In the genomic region with DNA sequence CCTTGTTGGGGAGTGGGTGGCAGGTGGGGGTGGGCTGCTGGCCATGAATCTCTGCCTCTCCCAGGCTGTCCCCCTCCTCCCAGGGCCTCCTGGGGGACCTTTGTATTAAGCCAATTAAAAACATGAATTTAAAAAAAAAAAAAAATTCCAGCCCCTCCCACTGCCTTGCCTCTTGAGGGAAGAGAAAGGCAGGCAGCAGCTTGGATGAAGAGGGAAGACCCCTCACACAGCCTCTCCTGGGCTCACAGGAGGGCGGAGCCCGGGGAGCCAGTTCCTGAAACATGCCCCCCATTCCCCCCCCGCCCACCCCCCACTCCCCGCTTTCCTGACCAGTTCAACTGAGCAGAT, we compare ENCODE assay signal across 1 cellular context.
TF ChIP-seq lines count a peak whose summit lies in the region.

No MANE protein-coding gene starts in this region.

TF ChIP-seq in H1, 55 proteins besides CTCF, POLR2A, EP300 and RAD21:
- TF ChIP-seq RXRA (IDR thresholded peaks at IDR 0.05; ENCODE audit: insufficient read depth, low read depth, low read length) (no peak), GABPA (IDR thresholded peaks at IDR 0.05; ENCODE audit: borderline replicate concordance, insufficient read depth, low read length) (no peak), KDM5A (IDR thresholded peaks at IDR 0.05; ENCODE audit: low read length) (no peak), SIRT6 (IDR thresholded peaks at IDR 0.05; ENCODE audit: low read length) (no peak), CREB1 (IDR thresholded peaks at IDR 0.05) (no peak), POU5F1 (IDR thresholded peaks at IDR 0.05; ENCODE audit: low read depth, low read length) (no peak), EZH2 (IDR thresholded peaks at IDR 0.05; ENCODE audit: low read depth, low read length, severe bottlenecking) (no peak), BRCA1 (IDR thresholded peaks at IDR 0.05; ENCODE audit: low read depth, low read length) (no peak), NRF1 (IDR thresholded peaks at IDR 0.05; ENCODE audit: low read depth, low read length) (no peak), HDAC2 (IDR thresholded peaks at IDR 0.05; ENCODE audit: borderline replicate concordance in 1 of 2, low read depth in 2 of 2, low read length in 2 of 2) (no peak), TEAD4 (IDR thresholded peaks at IDR 0.05; ENCODE audit: low read depth, low read length) (no peak)
- TF ChIP-seq, protein P1, sequence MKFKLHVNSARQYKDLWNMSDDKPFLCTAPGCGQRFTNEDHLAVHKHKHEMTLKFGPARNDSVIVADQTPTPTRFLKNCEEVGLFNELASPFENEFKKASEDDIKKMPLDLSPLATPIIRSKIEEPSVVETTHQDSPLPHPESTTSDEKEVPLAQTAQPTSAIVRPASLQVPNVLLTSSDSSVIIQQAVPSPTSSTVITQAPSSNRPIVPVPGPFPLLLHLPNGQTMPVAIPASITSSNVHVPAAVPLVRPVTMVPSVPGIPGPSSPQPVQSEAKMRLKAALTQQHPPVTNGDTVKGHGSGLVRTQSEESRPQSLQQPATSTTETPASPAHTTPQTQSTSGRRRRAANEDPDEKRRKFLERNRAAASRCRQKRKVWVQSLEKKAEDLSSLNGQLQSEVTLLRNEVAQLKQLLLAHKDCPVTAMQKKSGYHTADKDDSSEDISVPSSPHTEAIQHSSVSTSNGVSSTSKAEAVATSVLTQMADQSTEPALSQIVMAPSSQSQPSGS (IDR thresholded peaks at IDR 0.05; ENCODE audit: low read length) = no peak
- TF ChIP-seq, protein P2, sequence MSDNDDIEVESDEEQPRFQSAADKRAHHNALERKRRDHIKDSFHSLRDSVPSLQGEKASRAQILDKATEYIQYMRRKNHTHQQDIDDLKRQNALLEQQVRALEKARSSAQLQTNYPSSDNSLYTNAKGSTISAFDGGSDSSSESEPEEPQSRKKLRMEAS (IDR thresholded peaks at IDR 0.05) = no peak
